ENCODE assay signal across 17 cellular contexts in the genomic region with DNA sequence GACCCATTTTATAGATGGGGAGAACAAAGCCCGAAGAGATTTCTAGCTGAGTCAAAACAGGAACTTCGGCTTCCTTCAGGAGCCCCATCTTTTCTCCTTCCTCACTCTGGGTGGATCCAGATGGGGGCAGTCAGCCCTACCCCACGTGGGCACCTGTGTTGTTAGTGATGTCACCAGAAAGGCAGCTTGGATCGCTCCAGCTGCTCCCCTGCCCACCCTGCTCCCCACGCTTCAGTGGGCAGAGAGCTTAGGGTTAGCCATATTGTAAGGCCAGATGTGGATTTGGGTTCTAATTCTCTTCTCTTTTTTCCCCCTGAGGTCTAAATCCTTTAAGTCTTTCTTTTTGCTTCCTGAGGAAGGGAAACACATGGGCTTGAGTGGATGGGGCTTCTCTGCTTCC.
"Had no signal": no experiment of that assay in that cellular context is flagged by ENCODE, and none has a peak within 500 bp of the region (broad histone marks: within the 10 kb centered on the region; RNA-seq: fewer than 3 reads in every experiment).

No MANE protein-coding gene starts in this region.

- H3K9me3 ChIP-seq: heart left ventricle, lower lobe of right lung, ovary, right atrium auricular region had no signal

- H3K27me3 ChIP-seq: ovary, right atrium auricular region had no signal

- H3K4me3 ChIP-seq: heart left ventricle, lower lobe of right lung, ovary, right atrium auricular region had no signal

- H3K4me3 Mint-ChIP-seq: memory B cell, mesothelial cell of epicardium, natural killer cell, neural crest cell had no signal

- H3K4me1 Mint-ChIP-seq: mesothelial cell of epicardium, natural killer cell had no signal

- H3K27ac ChIP-seq: heart left ventricle, lower lobe of right lung, ovary, right atrium auricular region had no signal

- H3K36me3 Mint-ChIP-seq: memory B cell, mesothelial cell of epicardium, natural killer cell had no signal

- ATAC-seq: esophagus mucosa, heart left ventricle, left lobe of liver, lower lobe of right lung, natural killer cell had no signal

- H3K27ac Mint-ChIP-seq: memory B cell, mesothelial cell of epicardium, natural killer cell had no signal

- DNase-seq: dermis blood vessel endothelial cell; heart left ventricle; hippocampal formation; lower lobe of right lung; natural killer cell; nucleus accumbens; ovary; small intestine; stimulated activated CD4-positive, alpha-beta T cell treated with anti-CD3 and anti-CD28 coated beads, Interleukin-12 subunit alpha, Interleukin-12 subunit beta, amount 100 ng/mL, for 4 hours; stimulated activated naive CD4-positive, alpha-beta T cell treated with Interleukin-2 at 50 U/mL for 16 hours; trophoblast cell had no signal

- H3K36me3 ChIP-seq: heart left ventricle, lower lobe of right lung, ovary, right atrium auricular region had no signal

- H3K9me3 Mint-ChIP-seq: memory B cell, mesothelial cell of epicardium, natural killer cell had no signal

- H3K4me1 ChIP-seq: lower lobe of right lung, right atrium auricular region had no signal
